In genomic region chr2:205706769-205707375, GRCh38 we compare ENCODE assay signal across 8 cellular contexts. TPM values are rescaled to one million over a fixed set of nuclear protein-coding genes. Genes with fewer than 3 reads are reported as not detected.
A peak's percentile ranks its signal among the peaks of the same experiment; 100 is the strongest.
DNase-seq lines count a peak whose midpoint lies in the region; ATAC-seq and TF ChIP-seq lines count a peak whose summit lies in the region.

No MANE protein-coding gene starts in this region.

- no peaks in the 10 kb centered on the region for H3K9me3 ChIP-seq in mesodermal cell (ENCODE audit: control insufficient read depth, low read length)
- H3K9me3 ChIP-seq in thoracic aorta, result no peaks in the 10 kb centered on the region

- H3K27me3 ChIP-seq in thoracic aorta (replicated peaks; ENCODE audit: insufficient read depth), result no peaks in the 10 kb centered on the region

- 73 to 78% methylated on average over 10 of the region's 10 CpGs for WGBS in mesodermal cell (ENCODE audit: insufficient coverage in 2 of 2), 2 experiments

- no peak overlapping the region for H3K4me3 Mint-ChIP-seq in central memory CD8-positive, alpha-beta T cell

- H3K36me3 Mint-ChIP-seq in central memory CD8-positive, alpha-beta T cell (ENCODE audit: insufficient read depth), result no peaks in the 10 kb centered on the region

- H3K27ac Mint-ChIP-seq in central memory CD8-positive, alpha-beta T cell (ENCODE audit: low read depth), result no peak overlapping the region

- peaks cover 5% of the 10 kb centered on the region for H3K4me1 Mint-ChIP-seq in central memory CD8-positive, alpha-beta T cell

- peak overlapping the region; percentile 80 for H3K27ac ChIP-seq in mesodermal cell (ENCODE audit: low read depth, low read length, severe bottlenecking)
- H3K27ac ChIP-seq in thoracic aorta, result peak overlapping the region; percentile 69 to 74

- H3K9me3 Mint-ChIP-seq in central memory CD8-positive, alpha-beta T cell, result no peaks in the 10 kb centered on the region

- peaks cover 22% of the 10 kb centered on the region for H3K27me3 Mint-ChIP-seq in central memory CD8-positive, alpha-beta T cell

- H3K36me3 ChIP-seq in mesodermal cell (ENCODE audit: control insufficient read depth, insufficient read depth, low read length) (peaks cover 75% of the 10 kb centered on the region), thoracic aorta (no peaks in the 10 kb centered on the region)

- ATAC-seq in HG03175 (IDR thresholded peaks at IDR 0.05; ENCODE audit: unreplicated experiment), result peak; percentile 95
- ATAC-seq in central memory CD8-positive, alpha-beta T cell (replicated peaks; ENCODE audit: extremely low read depth, poor library complexity, severe bottlenecking), result peak; percentile 45
- peak; percentile 77 for ATAC-seq in thoracic aorta (ENCODE audit: insufficient number of reproducible peaks, low FRiP score, low read depth)

- TF ChIP-seq CTCF in thoracic aorta (IDR thresholded peaks at IDR 0.05), result no peak

- H3K4me3 ChIP-seq in mesodermal cell (ENCODE audit: extremely low read depth, insufficient read depth, low read length, poor library complexity, severe bottlenecking) (no peak overlapping the region), thoracic aorta (no peak overlapping the region)

- peak; percentile 52 for DNase-seq in DMS153 treated with DMSO at 0.1 percent for 48 hours (lab: John Stamatoyannopoulos, UW; ENCODE audit: unreplicated experiment)
- DNase-seq in GM19238 (ENCODE audit: insufficient read length, low spot score), result peak; percentile 46
- peak; percentile 67 for DNase-seq in SIG-M5 treated with dmso at 0.1 percent for 504 hours (lab: John Stamatoyannopoulos, UW; ENCODE audit: unreplicated experiment)
- DNase-seq in central memory CD8-positive, alpha-beta T cell (ENCODE audit: low spot score in 2 of 2), result no peak
- no peak for DNase-seq in thoracic aorta (ENCODE audit: low spot score)
- no peak for DNase-seq in NCI-H1930 (lab: John Stamatoyannopoulos, UW)

- H3K4me1 ChIP-seq in mesodermal cell (ENCODE audit: control insufficient read depth, insufficient read depth, low read length, poor library complexity, severe bottlenecking), result peaks cover 66% of the 10 kb centered on the region
- peaks cover 27 to 67% of the 10 kb centered on the region in 2 donors for H3K4me1 ChIP-seq in thoracic aorta (ENCODE audit: control insufficient read depth in 1 of 2, low read depth in 2 of 2)

RNA-seq across cellular contexts. Expression of gene NRP2, which starts 24.6 kb away (rescaled TPM):
- polyA plus RNA-seq in mesodermal cell (2013, experiment 1 of 2), result 195 TPM
- 172 TPM for polyA plus RNA-seq in mesodermal cell (2013, experiment 2 of 2)
- 10 to 100 TPM; 73.5 to 75.1 TPM for total RNA-seq in thoracic aorta

Comparison
In these comparisons a context has a peak if more than half of its experiments do, and no peak if none do; other contexts are left out.
1. DNase-seq: peak in DMS153 treated with DMSO at 0.1 percent for 48 hours (single experiment), GM19238 (single experiment) and SIG-M5 treated with dmso at 0.1 percent for 504 hours (single experiment); none in central memory CD8-positive, alpha-beta T cell (0 of 2), thoracic aorta (single experiment) and NCI-H1930 (0 of 2).
2. ATAC-seq: peak in every context shown above with its lines; median percentile 95 in HG03175; 77 in thoracic aorta; 45 in central memory CD8-positive, alpha-beta T cell.